ENCODE assay signal across 20 cellular contexts in the genomic region with DNA sequence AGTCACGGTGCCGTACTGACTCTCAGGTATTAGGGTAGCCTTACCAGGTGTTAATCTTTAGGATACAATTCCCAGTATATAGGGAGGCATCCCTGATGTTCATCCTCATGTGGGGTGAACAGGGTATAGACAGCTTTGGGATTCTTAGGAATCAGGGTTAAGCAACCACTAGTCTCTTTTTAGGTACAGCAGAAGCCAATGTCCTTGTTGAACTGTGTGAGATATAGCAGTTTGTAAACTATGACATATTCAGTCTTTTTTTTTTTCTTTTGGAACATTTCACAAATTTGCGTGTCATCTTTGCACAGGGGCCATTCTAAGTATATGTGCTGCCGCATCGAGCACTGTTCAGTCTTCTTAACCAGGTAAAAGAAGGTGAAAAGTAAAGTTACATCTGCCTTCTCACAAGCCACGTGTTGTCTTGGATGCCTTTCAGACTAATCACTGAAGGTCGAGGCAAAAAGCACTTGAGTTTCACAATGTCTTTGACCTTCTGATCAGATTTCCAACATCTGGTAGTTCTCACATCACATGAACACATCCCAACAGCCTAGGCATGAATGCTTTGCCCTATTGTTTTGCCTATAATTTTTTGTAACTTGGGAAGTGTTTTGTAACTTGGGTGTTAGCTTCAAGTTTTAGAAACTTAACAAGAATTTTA. TPM values are rescaled to one million over a fixed set of nuclear protein-coding genes. Genes with fewer than 3 reads are reported as not detected.
A peak's percentile ranks its signal among the peaks of the same experiment; 100 is the strongest.
DNase-seq lines count a peak whose midpoint lies in the region; ATAC-seq and TF ChIP-seq lines count a peak whose summit lies in the region.
"Had no signal": no experiment of that assay in that cellular context is flagged by ENCODE, and none has a peak within 500 bp of the region (broad histone marks: within the 10 kb centered on the region; RNA-seq: fewer than 3 reads in every experiment).

No MANE protein-coding gene starts in this region.

- H3K4me1 ChIP-seq in trophoblast cell (ENCODE audit: control insufficient read depth in 1 of 2, insufficient read depth in 2 of 2, low read length in 2 of 2) = peaks cover 0 to 3% of the 10 kb centered on the region in 2 experiments

- no peaks in the 10 kb centered on the region for H3K79me1 ChIP-seq in trophoblast cell (ENCODE audit: low read length)

- peaks cover 15 to 28% of the 10 kb centered on the region in 2 experiments for H3K36me3 ChIP-seq in trophoblast cell (ENCODE audit: control insufficient read depth in 1 of 2, insufficient read depth in 2 of 2, low read length in 2 of 2)
- H3K36me3 ChIP-seq: MG63 had no signal

- H4K12ac ChIP-seq in trophoblast cell (ENCODE audit: low read depth, low read length) = no peak overlapping the region

- H2BK120ac ChIP-seq in trophoblast cell (ENCODE audit: insufficient read depth, low read length, poor library complexity) = no peak overlapping the region

- no peak overlapping the region for H2BK5ac ChIP-seq in trophoblast cell (ENCODE audit: low read depth, low read length, poor library complexity)

- TF ChIP-seq CTCF in fibroblast of pulmonary artery (IDR thresholded peaks at IDR 0.05; ENCODE audit: low read length, missing control alignments) = no peak

- H3K79me2 ChIP-seq in trophoblast cell (ENCODE audit: control insufficient read depth, insufficient read depth, low read length, poor library complexity) = no peaks in the 10 kb centered on the region

- H3K4me2 ChIP-seq in trophoblast cell (ENCODE audit: low read length) = no peak overlapping the region

- ATAC-seq in HG03378 (IDR thresholded peaks at IDR 0.05; ENCODE audit: unreplicated experiment) = no peak
- ATAC-seq: activated T-helper 17 cell treated with anti-CD3 and anti-CD28 coated beads, Interleukin-2, amount 50 U/mL, for 72 hours; esophagus mucosa; GM12878 had no signal

- H3K27me3 ChIP-seq in trophoblast cell (ENCODE audit: insufficient read depth, low read length) = no peaks in the 10 kb centered on the region
- H3K27me3 ChIP-seq: MG63 had no signal

- no peak overlapping the region for H4K91ac ChIP-seq in trophoblast cell (ENCODE audit: low read depth, low read length)

- no peak overlapping the region for H2AFZ ChIP-seq in trophoblast cell (ENCODE audit: insufficient read depth, low read length, poor library complexity)

- no peak overlapping the region for H3K4ac ChIP-seq in trophoblast cell (ENCODE audit: low read depth, low read length)

- no peak overlapping the region for H3K23ac ChIP-seq in trophoblast cell (ENCODE audit: low read length)

- H3K4me3 ChIP-seq in fibroblast of pulmonary artery (replicated peaks; ENCODE audit: low read depth, low read length) (no peak overlapping the region), trophoblast cell (ENCODE audit: low read depth, low read length) (no peak overlapping the region)
- H3K4me3 ChIP-seq: GM12878, MG63 had no signal

- H2AK5ac ChIP-seq in trophoblast cell (ENCODE audit: low read length) = no peak overlapping the region

- H4K8ac ChIP-seq in trophoblast cell (ENCODE audit: low read depth, low read length) = no peak overlapping the region

- H3K9ac ChIP-seq in trophoblast cell (ENCODE audit: low read length) = no peak overlapping the region

- no peak overlapping the region for H3K18ac ChIP-seq in trophoblast cell (ENCODE audit: low read length)

- no peak overlapping the region for H3K14ac ChIP-seq in trophoblast cell (ENCODE audit: low read length)

- no CpG with 5 or more reads among the region's 7 CpGs for WGBS in trophoblast cell (ENCODE audit: extremely low coverage, insufficient coverage, insufficient read length)

- H2BK12ac ChIP-seq in trophoblast cell (ENCODE audit: low read length) = peak overlapping the region; percentile 33

- H3K27ac ChIP-seq in trophoblast cell (ENCODE audit: low read depth, low read length) = no peak overlapping the region

- no peaks in the 10 kb centered on the region for H3K9me3 ChIP-seq in trophoblast cell (ENCODE audit: insufficient read depth, low read depth, low read length)
- H3K9me3 ChIP-seq: MG63 had no signal

- DNase-seq in ELR (ENCODE audit: low read depth) = peak; percentile 47
- peak; percentile 20 for DNase-seq in RPMI7951 (ENCODE audit: low read depth)
- DNase-seq in fibroblast of pulmonary artery (ENCODE audit: low read depth) = peak; percentile 89
- DNase-seq in trophoblast cell = peak; percentile 67 to 91
- DNase-seq in SIG-M5 treated with dmso at 0.1 percent for 504 hours (lab: John Stamatoyannopoulos, UW; ENCODE audit: unreplicated experiment) = no peak
- DNase-seq in activated CD4-positive, CD25-positive, alpha-beta regulatory T cell (lab: John Stamatoyannopoulos, UW) = no peak
- DNase-seq: aorta; CD4-positive, CD25-positive, alpha-beta regulatory T cell; dermis blood vessel endothelial cell; MG63; NCI-H187 treated with DMSO at 0.1 percent for 48 hours; NCI-H526; OCI-M1; stimulated activated CD4-positive, alpha-beta T cell treated with anti-CD3 and anti-CD28 coated beads, Interleukin-12 subunit alpha, Interleukin-12 subunit beta, amount 100 ng/mL, for 4 hours had no signal

RNA-seq across cellular contexts. Expression of a gene that starts 17.2 kb away (rescaled TPM):
- 8.0 and 12.4 TPM in 2 replicates for total RNA-seq in RPMI7951 (2014; rRNA removed; shearing (Covaris generic))
- 3.4 and 3.7 TPM in 2 replicates for polyA plus RNA-seq in trophoblast cell (2013)

RNA-seq across cellular contexts. Expression of a gene that starts 43.8 kb away (rescaled TPM):
- total RNA-seq in RPMI7951 (2014; rRNA removed; shearing (Covaris generic)) = not detected in 2 replicates
- 0.61 and 0.88 TPM in 2 replicates for polyA plus RNA-seq in trophoblast cell (2013)
- total RNA-seq: activated CD8-positive, alpha-beta memory T cell treated with anti-CD3 and anti-CD28 coated beads for 36 hours; activated T-helper 17 cell treated with anti-CD3 and anti-CD28 coated beads, Interleukin-2, amount 50 U/mL, for 72 hours; aorta; CD4-positive, CD25-positive, alpha-beta regulatory T cell; dermis blood vessel endothelial cell; posterior vena cava had no signal

RNA-seq across cellular contexts. Expression of a gene that starts 55.4 kb away (rescaled TPM):
- total RNA-seq in RPMI7951 (2014; rRNA removed; shearing (Covaris generic)) = 38.3 and 39.7 TPM in 2 replicates
- polyA plus RNA-seq in trophoblast cell (2013) = 19.7 and 20.3 TPM in 2 replicates

Comparison
In these comparisons a context has a peak if more than half of its experiments do, and no peak if none do; other contexts are left out.
1. DNase-seq: peak in ELR (single experiment), RPMI7951 (single experiment), fibroblast of pulmonary artery (single experiment) and trophoblast cell (2 of 2); none in SIG-M5 treated with dmso at 0.1 percent for 504 hours (single experiment) and activated CD4-positive, CD25-positive, alpha-beta regulatory T cell (0 of 4).